Comparison of ENCODE assay signal across 1 cellular context in genomic region chr2:171673928-171674327, GRCh38.
TF ChIP-seq lines count a peak whose summit lies in the region.

No MANE protein-coding gene starts in this region.

TF ChIP-seq in IMR-90, 13 proteins besides CTCF, POLR2A, EP300 and RAD21 (continued from another document):
- TF ChIP-seq USF2 (IDR thresholded peaks at IDR 0.05; ENCODE audit: low read depth, low read length) (no peak), MAFK (IDR thresholded peaks at IDR 0.05; ENCODE audit: low read depth, low read length) (no peak)
